ENCODE assay signal across 10 cellular contexts in genomic region chr6:130525378-130525777, GRCh38.
DNase-seq lines count a peak whose midpoint lies in the region; ATAC-seq and TF ChIP-seq lines count a peak whose summit lies in the region.
"Had no signal": no experiment of that assay in that cellular context is flagged by ENCODE, and none has a peak within 500 bp of the region (broad histone marks: within the 10 kb centered on the region; RNA-seq: fewer than 3 reads in every experiment).

No MANE protein-coding gene starts in this region.

- H3K4me2 ChIP-seq in DOHH2 (ENCODE audit: low read length): peak overlapping the region; percentile 52

- peak overlapping the region; percentile 1; the same call in 1 of the 2 replicates for H3K4me3 ChIP-seq in DOHH2 (ENCODE audit: low read length)

- POLR2A ChIA-PET in activated CD8-positive, alpha-beta T cell treated with anti-CD3 and anti-CD28 coated beads, Interleukin-2, amount 10 ng/mL, durations not matched to agents 7 days and 5 days (lab: Charles Lee): no interaction called here

- no peaks in the 10 kb centered on the region for H3K9me2 ChIP-seq in DOHH2 (replicated peaks; ENCODE audit: control insufficient read depth, low read length)

- H3K4me3 Mint-ChIP-seq in activated CD8-positive, alpha-beta T cell treated with anti-CD3 and anti-CD28 coated beads, Interleukin-2, amount 10 ng/mL, durations not matched to agents 7 days and 5 days: no peak overlapping the region
- H3K4me3 Mint-ChIP-seq: activated naive CD4-positive, alpha-beta T cell treated with anti-CD3 and anti-CD28 coated beads for 36 hours had no signal

- peaks cover 73% of the 10 kb centered on the region for H3K36me3 Mint-ChIP-seq in activated CD8-positive, alpha-beta T cell treated with anti-CD3 and anti-CD28 coated beads, Interleukin-2, amount 10 ng/mL, durations not matched to agents 7 days and 5 days (ENCODE audit: low read depth)

- H3K9me3 Mint-ChIP-seq in activated CD8-positive, alpha-beta T cell treated with anti-CD3 and anti-CD28 coated beads, Interleukin-2, amount 10 ng/mL, durations not matched to agents 7 days and 5 days (ENCODE audit: insufficient read depth): peaks cover 51% of the 10 kb centered on the region

- H3K27ac Mint-ChIP-seq in activated CD8-positive, alpha-beta T cell treated with anti-CD3 and anti-CD28 coated beads, Interleukin-2, amount 10 ng/mL, durations not matched to agents 7 days and 5 days: peak overlapping the region; percentile 81
- H3K27ac Mint-ChIP-seq: activated naive CD4-positive, alpha-beta T cell treated with anti-CD3 and anti-CD28 coated beads for 36 hours had no signal

- CTCF ChIA-PET in activated CD8-positive, alpha-beta T cell treated with anti-CD3 and anti-CD28 coated beads, Interleukin-2, amount 10 ng/mL, durations not matched to agents 7 days and 5 days (lab: Charles Lee): interaction anchor here (1.2 to 1.8 kb wide), 4 partner anchors 50 to 173 kb away, joined by 3 to 7 read pairs (median 4); no protein-coding TSS in a partner anchor

- peaks cover 38% of the 10 kb centered on the region for H3K4me1 Mint-ChIP-seq in activated CD8-positive, alpha-beta T cell treated with anti-CD3 and anti-CD28 coated beads, Interleukin-2, amount 10 ng/mL, durations not matched to agents 7 days and 5 days (ENCODE audit: low read depth)

- no peaks in the 10 kb centered on the region for H4K20me1 ChIP-seq in DOHH2 (ENCODE audit: control insufficient read depth, insufficient read depth, low read depth, low read length)

- no peak for DNase-seq in activated CD8-positive, alpha-beta T cell treated with anti-CD3 and anti-CD28 coated beads, Interleukin-2, amount 10 ng/mL, durations not matched to agents 7 days and 5 days
- DNase-seq in NCI-H748 treated with DMSO at 0.1 percent for 48 hours (lab: John Stamatoyannopoulos, UW) (no peak), cerebellum (ENCODE audit: low spot score) (no peak), NCI-H1436 treated with DMSO at 0.1 percent for 48 hours (lab: John Stamatoyannopoulos, UW) (no peak)
- DNase-seq: activated naive CD4-positive, alpha-beta T cell treated with anti-CD3 and anti-CD28 coated beads for 36 hours; Calu3 had no signal

- no peaks in the 10 kb centered on the region for H3K36me3 ChIP-seq in DOHH2 (ENCODE audit: control insufficient read depth, low read length)

- TF ChIP-seq CTCF in DOHH2 (IDR thresholded peaks at IDR 0.05; ENCODE audit: low read depth, low read length, poor library complexity, severe bottlenecking): no peak

- H3K27ac ChIP-seq in DOHH2 (ENCODE audit: low read depth, low read length): peak overlapping the region; percentile 36

- no peaks in the 10 kb centered on the region for H3K27me3 Mint-ChIP-seq in activated CD8-positive, alpha-beta T cell treated with anti-CD3 and anti-CD28 coated beads, Interleukin-2, amount 10 ng/mL, durations not matched to agents 7 days and 5 days (ENCODE audit: low read depth)

- H3F3A ChIP-seq in DOHH2 (ENCODE audit: control insufficient read depth, insufficient read depth): no peaks in the 10 kb centered on the region

- no peaks in the 10 kb centered on the region for H3K27me3 ChIP-seq in DOHH2 (ENCODE audit: control insufficient read depth, low read length)

- H3K79me2 ChIP-seq in DOHH2 (ENCODE audit: control insufficient read depth, low read length): no peaks in the 10 kb centered on the region

- H3K4me1 ChIP-seq in DOHH2 (ENCODE audit: control insufficient read depth, low read length): peaks cover 34% of the 10 kb centered on the region

- H3K9me3 ChIP-seq in DOHH2 (ENCODE audit: control insufficient read depth, insufficient read depth, low read length): no peaks in the 10 kb centered on the region

- ATAC-seq in GM19372 (IDR thresholded peaks at IDR 0.05; ENCODE audit: low read depth, unreplicated experiment) (peak; percentile 48), HG03342 (IDR thresholded peaks at IDR 0.05; ENCODE audit: unreplicated experiment) (peak; percentile 60), GM19023 (IDR thresholded peaks at IDR 0.05; ENCODE audit: unreplicated experiment) (no peak)
- ATAC-seq in activated CD8-positive, alpha-beta T cell treated with anti-CD3 and anti-CD28 coated beads, Interleukin-2, amount 10 ng/mL, durations not matched to agents 7 days and 5 days: peak; percentile 57
